ENCODE assay signal across 8 cellular contexts in genomic region chr19:35714601-35715354, GRCh38. TPM values are rescaled to one million over a fixed set of nuclear protein-coding genes. Genes with fewer than 3 reads are reported as not detected.
A peak's percentile ranks its signal among the peaks of the same experiment; 100 is the strongest.
DNase-seq lines count a peak whose midpoint lies in the region; ATAC-seq and TF ChIP-seq lines count a peak whose summit lies in the region.
"Had no signal": no experiment of that assay in that cellular context is flagged by ENCODE, and none has a peak within 500 bp of the region (broad histone marks: within the 10 kb centered on the region; RNA-seq: fewer than 3 reads in every experiment).

No MANE protein-coding gene starts in this region.

- no peak overlapping the region for H3K23ac ChIP-seq in neuronal stem cell (ENCODE audit: low read depth, low read length, poor library complexity)

- H3K4me1 ChIP-seq in neuronal stem cell (ENCODE audit: control insufficient read depth in 2 of 2, insufficient read depth in 1 of 2, low read depth in 1 of 2, low read length in 2 of 2), result peaks cover 17 to 22% of the 10 kb centered on the region in 2 donors
- peaks cover 6 to 30% (median 24%) of the 10 kb centered on the region in 9 donors for H3K4me1 ChIP-seq in heart right ventricle

- CTCF ChIA-PET in activated CD4-positive, alpha-beta T cell treated with anti-CD3 and anti-CD28 coated beads for 36 hours (lab: Charles Lee), result interaction anchor here (1.0 to 8.6 kb wide), 7 partner anchors 10 to 70 kb away, joined by 3 to 106 read pairs (median 4); partner anchors contain the start of genes COX6B1, LIN37 and ZBTB32
- CTCF ChIA-PET in RWPE1 (lab: Yijun Ruan, JAX), result interaction anchor here (0.7 kb wide), 1 partner anchor 114 kb away, joined by 10 read pairs; no protein-coding TSS in a partner anchor

- H3K4ac ChIP-seq in neuronal stem cell (ENCODE audit: low read length), result peak overlapping the region; percentile 41

- H2BK12ac ChIP-seq in neuronal stem cell (ENCODE audit: low read length), result peak overlapping the region; percentile 92

- peak overlapping the region; percentile 96 for H2AK5ac ChIP-seq in neuronal stem cell (ENCODE audit: low read depth, low read length)

- H2BK5ac ChIP-seq in neuronal stem cell (ENCODE audit: low read length), result peak overlapping the region; percentile 98

- H3K4me3 ChIP-seq in neuronal stem cell (ENCODE audit: low read length in 2 of 2), result no peak overlapping the region
- no peak overlapping the region for H3K4me3 ChIP-seq in heart right ventricle

- H3K9me3 ChIP-seq in neuronal stem cell (replicated peaks in 1 of 2; ENCODE audit: control insufficient read depth in 2 of 2, insufficient read depth in 1 of 2, low read depth in 1 of 2, low read length in 2 of 2), result no peaks in the 10 kb centered on the region
- H3K9me3 ChIP-seq in heart right ventricle, result no peaks in the 10 kb centered on the region

- peaks cover 0 to 5% (median 0%) of the 10 kb centered on the region in 3 experiments for H3K27me3 ChIP-seq in neuronal stem cell (ENCODE audit: control insufficient read depth in 3 of 3, insufficient read depth in 3 of 3, low read depth in 1 of 3, low read length in 3 of 3)
- H3K27me3 ChIP-seq in heart right ventricle, result no peaks in the 10 kb centered on the region

- peaks cover 54% of the 10 kb centered on the region for H3K36me3 Mint-ChIP-seq in activated CD4-positive, alpha-beta T cell treated with anti-CD3 and anti-CD28 coated beads for 36 hours (ENCODE audit: low read depth)

- no peak for ATAC-seq in activated CD4-positive, alpha-beta T cell treated with anti-CD3 and anti-CD28 coated beads for 36 hours
- no peak for ATAC-seq in heart right ventricle

- H3K9me3 Mint-ChIP-seq in activated CD4-positive, alpha-beta T cell treated with anti-CD3 and anti-CD28 coated beads for 36 hours (ENCODE audit: low read depth), result peaks cover 2% of the 10 kb centered on the region

- H2AFZ ChIP-seq in neuronal stem cell (ENCODE audit: low read length), result no peak overlapping the region

- POLR2A ChIA-PET in activated CD4-positive, alpha-beta T cell treated with anti-CD3 and anti-CD28 coated beads for 36 hours (lab: Charles Lee), result interaction anchor here (0.8 to 4.0 kb wide), 2 partner anchors 13 to 297 kb away, joined by 3 to 34 read pairs; no protein-coding TSS in a partner anchor
- POLR2A ChIA-PET in RWPE1 (lab: Yijun Ruan, JAX; ENCODE audit: low non-redundant PET), result no interaction called here

- H4K8ac ChIP-seq in neuronal stem cell (ENCODE audit: low read depth, low read length), result peak overlapping the region; percentile 48

- H3K27ac ChIP-seq in RWPE1 (0 out of 2 replicates have a peak overlapping the region, but pooled peaks have one; percentile 3), neuronal stem cell (replicated peaks; ENCODE audit: low read length) (no peak overlapping the region), heart right ventricle (peak overlapping the region in 1 of 10 donors; percentile 40)

- H4K91ac ChIP-seq in neuronal stem cell (ENCODE audit: low read depth, low read length, poor library complexity), result peak overlapping the region; percentile 79

- H3K36me3 ChIP-seq in neuronal stem cell (replicated peaks in 1 of 2; ENCODE audit: control insufficient read depth in 2 of 2, insufficient read depth in 2 of 2, low read length in 2 of 2), result peaks cover 0 to 5% of the 10 kb centered on the region in 2 donors
- H3K36me3 ChIP-seq in heart right ventricle, result peaks cover 0 to 4% (median 0%) of the 10 kb centered on the region in 9 donors

- H3K18ac ChIP-seq in neuronal stem cell (ENCODE audit: low read length), result peak overlapping the region; percentile 80

- intact Hi-C loops in activated CD4-positive, alpha-beta T cell treated with anti-CD3 and anti-CD28 coated beads for 36 hours (cut with DNase I, micrococcal nuclease), result loop anchor here (1.0 to 10.0 kb wide), 5 partner anchors 167 to 773 kb away; partner anchors contain the start of genes ALKBH6 (in 1 of the 2), OVOL3 (in 1 of the 2), POLR2I (in 1 of the 2) and TBCB (in 1 of the 2)
- intact Hi-C loops in heart right ventricle (cut with DNase I), result loop anchor here in 7 of 10 donors (1.0 to 10.0 kb wide), 7 partner anchors 20 to 202 kb away; partner anchors contain the start of genes TMEM147 (in 4 of the 7) and DMKN (in 1 of the 7)

- H3K14ac ChIP-seq in neuronal stem cell (ENCODE audit: low read length), result peak overlapping the region; percentile 32

- peaks cover 49% of the 10 kb centered on the region for H3K4me1 Mint-ChIP-seq in activated CD4-positive, alpha-beta T cell treated with anti-CD3 and anti-CD28 coated beads for 36 hours

- peak overlapping the region; percentile 100 for H3K27ac Mint-ChIP-seq in activated CD4-positive, alpha-beta T cell treated with anti-CD3 and anti-CD28 coated beads for 36 hours

- TF ChIP-seq CTCF in RWPE1 (conservative IDR thresholded peaks at IDR 0.05; ENCODE audit: low read depth) (no peak), heart right ventricle (IDR thresholded peaks at IDR 0.05) (no peak)

- no peak overlapping the region for H2BK15ac ChIP-seq in neuronal stem cell (ENCODE audit: low read length)

- H3K9ac ChIP-seq in neuronal stem cell (ENCODE audit: low read depth, low read length, poor library complexity), result peak overlapping the region; percentile 56

- WGBS in neuronal stem cell (ENCODE audit: extremely low coverage in 2 of 2, insufficient read length in 2 of 2, insufficient replicate concordance in 1 of 2), 2 donors, result no CpG with 5 or more reads among the region's 14 CpGs
- 77 to 81% methylated on average over 14 of the region's 14 CpGs for WGBS in heart right ventricle, 2 donors

- no peak overlapping the region for H2BK120ac ChIP-seq in neuronal stem cell (ENCODE audit: low read depth, low read length)

- no peaks in the 10 kb centered on the region for H3K27me3 Mint-ChIP-seq in activated CD4-positive, alpha-beta T cell treated with anti-CD3 and anti-CD28 coated beads for 36 hours

- H3K4me2 ChIP-seq in neuronal stem cell (ENCODE audit: insufficient read depth, low read length, poor library complexity, severe bottlenecking), result no peak overlapping the region

- peak; percentile 72 for DNase-seq in activated CD4-positive, alpha-beta T cell treated with anti-CD3 and anti-CD28 coated beads for 36 hours
- no peak for DNase-seq in activated CD4-positive, alpha-beta T cell treated with anti-CD3 and anti-CD28 coated beads for 1 hour
- DNase-seq in RWPE1 (ENCODE audit: low spot score), result no peak
- DNase-seq in neuronal stem cell (ENCODE audit: low spot score), result no peak
- no peak for DNase-seq in D341Med (ENCODE audit: low spot score)
- no peak for DNase-seq in heart right ventricle
- DNase-seq: amygdala had no signal

- H3K79me1 ChIP-seq in neuronal stem cell (ENCODE audit: low read depth, low read length), result peaks cover 14% of the 10 kb centered on the region

- H3K4me3 Mint-ChIP-seq in activated CD4-positive, alpha-beta T cell treated with anti-CD3 and anti-CD28 coated beads for 36 hours, result peak overlapping the region; percentile 97

RNA-seq across cellular contexts. Expression of gene KMT2B, which starts 3.0 kb away (rescaled TPM):
- 10 to 100 TPM; 48.6 to 49.4 TPM for total RNA-seq in activated CD4-positive, alpha-beta T cell treated with anti-CD3 and anti-CD28 coated beads for 36 hours
- 11.4 TPM for polyA plus RNA-seq in neuronal stem cell (2013, experiment 1 of 2)
- 11.1 TPM for polyA plus RNA-seq in neuronal stem cell (2013, experiment 2 of 2)
- 10 to 100 TPM; 10.8 to 19.2 (median 14.6) TPM for total RNA-seq in heart right ventricle
- 10 to 100 TPM; 15.0 to 28.7 TPM for polyA plus RNA-seq in heart right ventricle

RNA-seq across cellular contexts. Expression of gene ZBTB32, which starts 10.4 kb away (rescaled TPM):
- 100 to 1,000 TPM; 232 to 265 TPM for total RNA-seq in activated CD4-positive, alpha-beta T cell treated with anti-CD3 and anti-CD28 coated beads for 36 hours
- polyA plus RNA-seq in neuronal stem cell (2013, experiment 1 of 2), result not detected
- polyA plus RNA-seq in neuronal stem cell (2013, experiment 2 of 2), result not detected
- under 1 TPM in 1 of 10 donors, not detected in 9; 0.12 TPM for total RNA-seq in heart right ventricle
- polyA plus RNA-seq in heart right ventricle, result under 1 TPM in 1 of 2 donors, not detected in 1; 0.03 TPM
- polyA plus RNA-seq: BJ had no signal

RNA-seq across cellular contexts. Expression of gene IGFLR1, which starts 27.5 kb away (rescaled TPM):
- total RNA-seq in activated CD4-positive, alpha-beta T cell treated with anti-CD3 and anti-CD28 coated beads for 36 hours, result 10 to 100 TPM; 71.4 to 80.2 TPM
- 9.7 TPM for polyA plus RNA-seq in neuronal stem cell (2013, experiment 1 of 2)
- 9.4 TPM for polyA plus RNA-seq in neuronal stem cell (2013, experiment 2 of 2)
- 10 to 100 TPM in 1 of 10 donors, 1 to 10 TPM in 9; 1.1 to 17.1 (median 2.3) TPM for total RNA-seq in heart right ventricle
- polyA plus RNA-seq in heart right ventricle, result 10 to 100 TPM in 1 of 2 donors, 1 to 10 TPM in 1; 6.6 to 13.3 TPM

RNA-seq across cellular contexts. Expression of gene U2AF1L4, which starts 30.4 kb away (rescaled TPM):
- total RNA-seq in activated CD4-positive, alpha-beta T cell treated with anti-CD3 and anti-CD28 coated beads for 36 hours, result 10 to 100 TPM; 31.6 to 37.5 TPM
- polyA plus RNA-seq in neuronal stem cell (2013, experiment 1 of 2), result 13.5 TPM
- polyA plus RNA-seq in neuronal stem cell (2013, experiment 2 of 2), result 14.3 TPM
- 10 to 100 TPM; 17.4 to 35.1 (median 20.3) TPM for total RNA-seq in heart right ventricle
- 10 to 100 TPM; 11.5 to 57.7 TPM for polyA plus RNA-seq in heart right ventricle

RNA-seq across cellular contexts. Expression of gene PSENEN, which starts 30.7 kb away (rescaled TPM):
- total RNA-seq in activated CD4-positive, alpha-beta T cell treated with anti-CD3 and anti-CD28 coated beads for 36 hours, result 10 to 100 TPM; 36.0 to 37.9 TPM
- 84.6 TPM for polyA plus RNA-seq in neuronal stem cell (2013, experiment 1 of 2)
- 82.8 TPM for polyA plus RNA-seq in neuronal stem cell (2013, experiment 2 of 2)
- 10 to 100 TPM; 34.8 to 70.7 (median 44.9) TPM for total RNA-seq in heart right ventricle
- 100 to 1,000 TPM in 1 of 2 donors, 10 to 100 TPM in 1; 69.3 to 149 TPM for polyA plus RNA-seq in heart right ventricle

Comparison
In these comparisons a context has a peak if more than half of its experiments do, and no peak if none do; other contexts are left out.
1. RNA of gene ZBTB32, which starts 10.4 kb away (total RNA-seq): 232 to 265 TPM in activated CD4-positive, alpha-beta T cell treated with anti-CD3 and anti-CD28 coated beads for 36 hours; 0.12 TPM in heart right ventricle; every median in the first group is over 100 times any median in the second.
2. RNA of gene IGFLR1, which starts 27.5 kb away (total RNA-seq): 71.4 to 80.2 TPM in activated CD4-positive, alpha-beta T cell treated with anti-CD3 and anti-CD28 coated beads for 36 hours; 1.1 to 17.1 TPM in heart right ventricle; every median in the first group is over 4 times any median in the second.